Comparison of ENCODE assay signal across 1 cellular context in the genomic region with DNA sequence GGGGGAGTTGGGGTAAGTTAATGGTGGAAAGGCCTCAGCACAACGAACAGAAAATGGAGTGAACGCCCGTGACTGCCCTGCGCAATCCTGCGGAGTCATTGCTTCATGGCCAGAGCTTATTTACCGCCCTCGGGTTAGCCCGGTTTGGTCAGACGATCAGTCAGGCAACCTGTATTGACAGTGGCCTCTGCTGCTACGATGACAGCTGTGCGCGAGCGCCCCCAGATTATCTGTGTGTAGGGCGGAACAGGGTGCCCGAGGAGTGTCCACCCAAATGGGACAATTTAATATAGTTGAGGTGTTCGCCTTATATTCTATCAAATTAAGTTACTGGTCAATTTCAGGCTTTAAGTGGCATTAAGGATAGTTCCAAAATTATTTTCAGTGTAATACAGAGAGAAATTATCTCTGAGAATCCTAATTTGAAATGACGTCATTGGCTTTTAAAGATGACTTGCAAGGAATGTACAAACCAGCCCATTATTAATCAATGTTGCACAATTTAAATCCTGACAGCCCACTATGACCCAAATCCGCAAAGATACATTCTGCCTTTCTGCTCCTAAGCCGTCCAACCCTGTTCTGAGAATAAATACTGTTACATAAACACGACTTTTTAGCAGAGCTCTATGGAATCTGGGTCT.
TF ChIP-seq lines count a peak whose summit lies in the region.

No MANE protein-coding gene starts in this region.

TF ChIP-seq in A549, 52 proteins besides CTCF, POLR2A, EP300 and RAD21 (continued from another document):
- TF ChIP-seq, protein P1, sequence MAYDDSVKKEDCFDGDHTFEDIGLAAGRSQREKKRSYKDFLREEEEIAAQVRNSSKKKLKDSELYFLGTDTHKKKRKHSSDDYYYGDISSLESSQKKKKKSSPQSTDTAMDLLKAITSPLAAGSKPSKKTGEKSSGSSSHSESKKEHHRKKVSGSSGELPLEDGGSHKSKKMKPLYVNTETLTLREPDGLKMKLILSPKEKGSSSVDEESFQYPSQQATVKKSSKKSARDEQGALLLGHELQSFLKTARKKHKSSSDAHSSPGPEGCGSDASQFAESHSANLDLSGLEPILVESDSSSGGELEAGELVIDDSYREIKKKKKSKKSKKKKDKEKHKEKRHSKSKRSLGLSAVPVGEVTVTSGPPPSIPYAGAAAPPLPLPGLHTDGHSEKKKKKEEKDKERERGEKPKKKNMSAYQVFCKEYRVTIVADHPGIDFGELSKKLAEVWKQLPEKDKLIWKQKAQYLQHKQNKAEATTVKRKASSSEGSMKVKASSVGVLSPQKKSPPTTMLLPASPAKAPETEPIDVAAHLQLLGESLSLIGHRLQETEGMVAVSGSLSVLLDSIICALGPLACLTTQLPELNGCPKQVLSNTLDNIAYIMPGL (CRISPR knock-in tag; IDR thresholded peaks at IDR 0.05; ENCODE audit: borderline replicate concordance): no peak
- TF ChIP-seq RNF2 (IDR thresholded peaks at IDR 0.05; ENCODE audit: borderline replicate concordance, low read depth): no peak
- TF ChIP-seq PHF8 (IDR thresholded peaks at IDR 0.05; ENCODE audit: borderline replicate concordance, low read depth): no peak
- no peak for TF ChIP-seq HOXB13 (CRISPR knock-in tag; IDR thresholded peaks at IDR 0.05; ENCODE audit: low read depth)
- TF ChIP-seq, protein P2, sequence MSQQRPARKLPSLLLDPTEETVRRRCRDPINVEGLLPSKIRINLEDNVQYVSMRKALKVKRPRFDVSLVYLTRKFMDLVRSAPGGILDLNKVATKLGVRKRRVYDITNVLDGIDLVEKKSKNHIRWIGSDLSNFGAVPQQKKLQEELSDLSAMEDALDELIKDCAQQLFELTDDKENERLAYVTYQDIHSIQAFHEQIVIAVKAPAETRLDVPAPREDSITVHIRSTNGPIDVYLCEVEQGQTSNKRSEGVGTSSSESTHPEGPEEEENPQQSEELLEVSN (IDR thresholded peaks at IDR 0.05; ENCODE audit: borderline replicate concordance, low read depth): peak; percentile 3; the same call in 1 of the 2 replicates
- TF ChIP-seq, protein P3, sequence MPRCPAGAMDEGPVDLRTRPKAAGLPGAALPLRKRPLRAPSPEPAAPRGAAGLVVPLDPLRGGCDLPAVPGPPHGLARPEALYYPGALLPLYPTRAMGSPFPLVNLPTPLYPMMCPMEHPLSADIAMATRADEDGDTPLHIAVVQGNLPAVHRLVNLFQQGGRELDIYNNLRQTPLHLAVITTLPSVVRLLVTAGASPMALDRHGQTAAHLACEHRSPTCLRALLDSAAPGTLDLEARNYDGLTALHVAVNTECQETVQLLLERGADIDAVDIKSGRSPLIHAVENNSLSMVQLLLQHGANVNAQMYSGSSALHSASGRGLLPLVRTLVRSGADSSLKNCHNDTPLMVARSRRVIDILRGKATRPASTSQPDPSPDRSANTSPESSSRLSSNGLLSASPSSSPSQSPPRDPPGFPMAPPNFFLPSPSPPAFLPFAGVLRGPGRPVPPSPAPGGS (IDR thresholded peaks at IDR 0.05): no peak
- TF ChIP-seq CHD4 (IDR thresholded peaks at IDR 0.05; ENCODE audit: borderline replicate concordance): no peak
- peak in 1 of 2 experiments; percentile 35; a peak in 1 of 4 replicates for TF ChIP-seq CEBPB (IDR thresholded peaks at IDR 0.05)
- TF ChIP-seq MAZ (IDR thresholded peaks at IDR 0.05; ENCODE audit: borderline replicate concordance, low read depth, low read length): no peak
- TF ChIP-seq ZNF302 (CRISPR knock-in tag; IDR thresholded peaks at IDR 0.05): no peak; the same call in 1 of the 2 replicates
- no peak for TF ChIP-seq KDM5A (IDR thresholded peaks at IDR 0.05)
- TF ChIP-seq EHF (CRISPR knock-in tag; IDR thresholded peaks at IDR 0.05): no peak
- peak; percentile 49; the same call in 1 of the 2 replicates for TF ChIP-seq BHLHE40 (IDR thresholded peaks at IDR 0.05; ENCODE audit: low read depth, low read length)
- TF ChIP-seq ESRRA (IDR thresholded peaks at IDR 0.05; ENCODE audit: borderline replicate concordance, low read length): no peak
- no peak for TF ChIP-seq MAFK (IDR thresholded peaks at IDR 0.05; ENCODE audit: partially characterized antibody)
- TF ChIP-seq JUNB (IDR thresholded peaks at IDR 0.05): no peak
- TF ChIP-seq TP53 (CRISPR knock-in tag; IDR thresholded peaks at IDR 0.05): 0 out of 2 replicates have a peak, but pooled peaks have one; percentile 11
- no peak for TF ChIP-seq ZSCAN20 (CRISPR knock-in tag; IDR thresholded peaks at IDR 0.05)
- no peak for TF ChIP-seq TFCP2L1 (CRISPR knock-in tag; IDR thresholded peaks at IDR 0.05)
- TF ChIP-seq, protein P4, sequence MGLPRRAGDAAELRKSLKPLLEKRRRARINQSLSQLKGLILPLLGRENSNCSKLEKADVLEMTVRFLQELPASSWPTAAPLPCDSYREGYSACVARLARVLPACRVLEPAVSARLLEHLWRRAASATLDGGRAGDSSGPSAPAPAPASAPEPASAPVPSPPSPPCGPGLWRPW (IDR thresholded peaks at IDR 0.05): no peak
- no peak for TF ChIP-seq RARB (CRISPR knock-in tag; IDR thresholded peaks at IDR 0.05)
- TF ChIP-seq EHMT2 (IDR thresholded peaks at IDR 0.05; ENCODE audit: low read depth): no peak
- no peak for TF ChIP-seq CHD2 (IDR thresholded peaks at IDR 0.05; ENCODE audit: low read length, partially characterized antibody)
- TF ChIP-seq, protein P5, sequence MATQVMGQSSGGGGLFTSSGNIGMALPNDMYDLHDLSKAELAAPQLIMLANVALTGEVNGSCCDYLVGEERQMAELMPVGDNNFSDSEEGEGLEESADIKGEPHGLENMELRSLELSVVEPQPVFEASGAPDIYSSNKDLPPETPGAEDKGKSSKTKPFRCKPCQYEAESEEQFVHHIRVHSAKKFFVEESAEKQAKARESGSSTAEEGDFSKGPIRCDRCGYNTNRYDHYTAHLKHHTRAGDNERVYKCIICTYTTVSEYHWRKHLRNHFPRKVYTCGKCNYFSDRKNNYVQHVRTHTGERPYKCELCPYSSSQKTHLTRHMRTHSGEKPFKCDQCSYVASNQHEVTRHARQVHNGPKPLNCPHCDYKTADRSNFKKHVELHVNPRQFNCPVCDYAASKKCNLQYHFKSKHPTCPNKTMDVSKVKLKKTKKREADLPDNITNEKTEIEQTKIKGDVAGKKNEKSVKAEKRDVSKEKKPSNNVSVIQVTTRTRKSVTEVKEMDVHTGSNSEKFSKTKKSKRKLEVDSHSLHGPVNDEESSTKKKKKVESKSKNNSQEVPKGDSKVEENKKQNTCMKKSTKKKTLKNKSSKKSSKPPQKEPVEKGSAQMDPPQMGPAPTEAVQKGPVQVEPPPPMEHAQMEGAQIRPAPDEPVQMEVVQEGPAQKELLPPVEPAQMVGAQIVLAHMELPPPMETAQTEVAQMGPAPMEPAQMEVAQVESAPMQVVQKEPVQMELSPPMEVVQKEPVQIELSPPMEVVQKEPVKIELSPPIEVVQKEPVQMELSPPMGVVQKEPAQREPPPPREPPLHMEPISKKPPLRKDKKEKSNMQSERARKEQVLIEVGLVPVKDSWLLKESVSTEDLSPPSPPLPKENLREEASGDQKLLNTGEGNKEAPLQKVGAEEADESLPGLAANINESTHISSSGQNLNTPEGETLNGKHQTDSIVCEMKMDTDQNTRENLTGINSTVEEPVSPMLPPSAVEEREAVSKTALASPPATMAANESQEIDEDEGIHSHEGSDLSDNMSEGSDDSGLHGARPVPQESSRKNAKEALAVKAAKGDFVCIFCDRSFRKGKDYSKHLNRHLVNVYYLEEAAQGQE (IDR thresholded peaks at IDR 0.05): no peak
- no peak for TF ChIP-seq NFE2L2 (conservative IDR thresholded peaks at IDR 0.05; ENCODE audit: low read length)
- TF ChIP-seq SREBF2 (IDR thresholded peaks at IDR 0.05): no peak
- TF ChIP-seq, protein P6, sequence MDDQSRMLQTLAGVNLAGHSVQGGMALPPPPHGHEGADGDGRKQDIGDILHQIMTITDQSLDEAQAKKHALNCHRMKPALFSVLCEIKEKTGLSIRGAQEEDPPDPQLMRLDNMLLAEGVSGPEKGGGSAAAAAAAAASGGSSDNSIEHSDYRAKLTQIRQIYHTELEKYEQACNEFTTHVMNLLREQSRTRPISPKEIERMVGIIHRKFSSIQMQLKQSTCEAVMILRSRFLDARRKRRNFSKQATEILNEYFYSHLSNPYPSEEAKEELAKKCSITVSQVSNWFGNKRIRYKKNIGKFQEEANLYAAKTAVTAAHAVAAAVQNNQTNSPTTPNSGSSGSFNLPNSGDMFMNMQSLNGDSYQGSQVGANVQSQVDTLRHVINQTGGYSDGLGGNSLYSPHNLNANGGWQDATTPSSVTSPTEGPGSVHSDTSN (IDR thresholded peaks at IDR 0.05): no peak
- TF ChIP-seq SMC3 (IDR thresholded peaks at IDR 0.05): no peak
- TF ChIP-seq HOXB5 (CRISPR knock-in tag; IDR thresholded peaks at IDR 0.05): peak; percentile 54; the same call in 1 of the 2 replicates
